Comparison of ENCODE assay signal across 8 cellular contexts in genomic region chr7:151028948-151029501, GRCh38. TPM values are rescaled to one million over a fixed set of nuclear protein-coding genes. Genes with fewer than 3 reads are reported as not detected.
DNase-seq lines count a peak whose midpoint lies in the region; ATAC-seq, FAIRE-seq and TF ChIP-seq lines count a peak whose summit lies in the region.

No MANE protein-coding gene starts in this region.

- no peaks in the 10 kb centered on the region for H3K9me3 ChIP-seq in right atrium auricular region
- H3K9me3 ChIP-seq in mononuclear cell (ENCODE audit: low read depth, low read length) = no peaks in the 10 kb centered on the region
- H3K9me3 ChIP-seq in vagina = no peaks in the 10 kb centered on the region

- H3K27ac ChIP-seq in right atrium auricular region = peak overlapping the region; percentile 77 to 87
- peak overlapping the region; percentile 82 for H3K27ac ChIP-seq in vagina

- ATAC-seq in left ventricle myocardium superior = no peak

- no peak for FAIRE-seq in bronchial epithelial cell (lab: Jason Lieb, UNC)

- TF ChIP-seq CTCF in right atrium auricular region (IDR thresholded peaks at IDR 0.05) (no peak), bronchial epithelial cell (IDR thresholded peaks at IDR 0.05; ENCODE audit: insufficient read depth, low read length, severe bottlenecking) (no peak), vagina (IDR thresholded peaks at IDR 0.05) (no peak)

- DNase-seq in right atrium auricular region (ENCODE audit: low spot score) = no peak
- DNase-seq in left ventricle myocardium superior = no peak
- no peak for DNase-seq in bronchial epithelial cell (ENCODE audit: low read depth)
- no peak for DNase-seq in vagina (ENCODE audit: extremely low spot score in 2 of 2)
- no peak for DNase-seq in germinal center (ENCODE audit: low spot score)
- DNase-seq in activated CD4-positive, CD25-positive, alpha-beta regulatory T cell (lab: John Stamatoyannopoulos, UW) = no peak
- no peak for DNase-seq in NCI-H1417 (lab: John Stamatoyannopoulos, UW)

- no peaks in the 10 kb centered on the region for H3K36me3 ChIP-seq in right atrium auricular region
- peaks cover 3% of the 10 kb centered on the region for H3K36me3 ChIP-seq in bronchial epithelial cell (ENCODE audit: control insufficient read depth, insufficient read depth, low read length)
- peaks cover 0 to 3% of the 10 kb centered on the region in 2 donors for H3K36me3 ChIP-seq in vagina

- H3K27me3 ChIP-seq in right atrium auricular region (no peaks in the 10 kb centered on the region), bronchial epithelial cell (ENCODE audit: control insufficient read depth, insufficient read depth, low read length) (no peaks in the 10 kb centered on the region), mononuclear cell (ENCODE audit: insufficient read depth, low read length) (no peaks in the 10 kb centered on the region), vagina (no peaks in the 10 kb centered on the region)

- peak overlapping the region; percentile 57 to 72 for H3K4me3 ChIP-seq in right atrium auricular region
- peak overlapping the region; percentile 67 for H3K4me3 ChIP-seq in bronchial epithelial cell (ENCODE audit: low read depth, low read length)
- peak overlapping the region; percentile 65 for H3K4me3 ChIP-seq in mononuclear cell (ENCODE audit: low read length)
- H3K4me3 ChIP-seq in vagina = peak overlapping the region; percentile 65 to 90

- H3K4me1 ChIP-seq in right atrium auricular region = peaks cover 0 to 15% of the 10 kb centered on the region in 2 donors
- H3K4me1 ChIP-seq in mononuclear cell (ENCODE audit: insufficient read depth, low read length) = peaks cover 18% of the 10 kb centered on the region
- H3K4me1 ChIP-seq in vagina = peaks cover 21% of the 10 kb centered on the region

- intact Hi-C loops in left ventricle myocardium superior (cut with micrococcal nuclease) (no loop called here), vagina (cut with DNase I) (loop anchor here (2.0 kb wide), 1 partner anchor 54 kb away; the partner anchor contains the start of gene TMUB1)

- no peak for TF ChIP-seq POLR2A in vagina (IDR thresholded peaks at IDR 0.05)

RNA-seq across cellular contexts. Expression of gene ABCB8, which starts 0.8 kb away (rescaled TPM):
- total RNA-seq in right atrium auricular region (10 to 100 TPM; 11.9 to 20.6 TPM), left ventricle myocardium superior (29.7 TPM), bronchial epithelial cell (20.5 and 22.4 TPM in 2 replicates), mononuclear cell (21.5 TPM), vagina (38.3 TPM)

RNA-seq across cellular contexts. Expression of gene ATG9B, which starts 4.7 kb away (rescaled TPM):
- total RNA-seq in right atrium auricular region (not detected), left ventricle myocardium superior (not detected), bronchial epithelial cell (under 0.01 and 0.26 TPM in 2 replicates), mononuclear cell (3.6 TPM), vagina (34.1 TPM)

RNA-seq across cellular contexts. Expression of gene ASIC3, which starts 19.3 kb away (rescaled TPM):
- total RNA-seq in right atrium auricular region = 1 to 10 TPM; 1.1 to 1.2 TPM
- total RNA-seq in left ventricle myocardium superior = 8.6 TPM
- under 0.01 and 0.26 TPM in 2 replicates for total RNA-seq in bronchial epithelial cell
- total RNA-seq in mononuclear cell = 0.84 TPM
- total RNA-seq in vagina = 3.7 TPM

RNA-seq across cellular contexts. Expression of gene CDK5, which starts 28.7 kb away (rescaled TPM):
- total RNA-seq in right atrium auricular region (1 to 10 TPM; 4.4 to 4.9 TPM), left ventricle myocardium superior (8.1 TPM), bronchial epithelial cell (11.6 and 12.4 TPM in 2 replicates), mononuclear cell (3.7 TPM), vagina (4.2 TPM)

RNA-seq across cellular contexts. Expression of gene SLC4A2, which starts 30.4 kb away (rescaled TPM):
- total RNA-seq in right atrium auricular region (100 to 1,000 TPM in 1 of 2 donors, 10 to 100 TPM in 1; 55.3 to 114 TPM), left ventricle myocardium superior (64.1 TPM), bronchial epithelial cell (33.2 and 38.9 TPM in 2 replicates), mononuclear cell (9.4 TPM), vagina (66.5 TPM)
